Comparison of ENCODE assay signal across 1 cellular context in the genomic region with DNA sequence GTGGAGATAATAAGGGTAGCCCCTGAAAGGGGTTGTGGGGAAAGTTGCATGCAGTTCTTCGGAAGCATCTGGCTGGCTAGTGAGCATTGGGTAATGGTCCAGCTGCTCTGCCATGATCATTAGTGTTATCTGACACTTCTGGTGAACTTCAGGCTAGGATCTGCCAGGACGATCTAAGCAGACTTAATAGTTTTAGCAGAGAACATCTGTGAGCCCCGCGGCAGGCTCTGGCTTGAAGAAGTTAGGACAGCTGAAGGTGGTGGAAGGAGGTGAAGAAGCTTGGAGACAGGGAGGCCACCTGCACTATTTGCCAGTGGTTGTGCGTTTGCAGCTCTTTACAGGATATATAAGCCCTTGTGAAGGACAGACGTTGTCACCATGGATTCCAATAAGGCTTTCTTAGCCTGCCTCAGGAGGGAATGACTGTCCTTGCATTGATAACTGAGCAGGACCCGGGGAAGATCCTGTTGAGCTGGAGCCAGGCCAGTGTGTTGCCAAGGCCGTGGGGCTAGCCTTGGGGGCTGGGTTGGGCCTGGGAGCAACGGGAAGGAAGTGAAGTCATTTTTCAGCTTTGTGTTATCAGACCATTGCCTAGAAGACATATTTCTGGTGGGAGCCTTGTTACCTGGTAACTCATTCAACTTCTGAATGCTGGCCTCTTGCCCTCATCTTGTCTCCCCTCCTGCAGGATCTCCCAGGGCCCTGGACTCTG.
TF ChIP-seq lines count a peak whose summit lies in the region.

No MANE protein-coding gene starts in this region.

TF ChIP-seq in K562, 482 proteins besides CTCF, POLR2A, EP300 and RAD21 (continued from another document and continues in another):
- TF ChIP-seq, protein P1, sequence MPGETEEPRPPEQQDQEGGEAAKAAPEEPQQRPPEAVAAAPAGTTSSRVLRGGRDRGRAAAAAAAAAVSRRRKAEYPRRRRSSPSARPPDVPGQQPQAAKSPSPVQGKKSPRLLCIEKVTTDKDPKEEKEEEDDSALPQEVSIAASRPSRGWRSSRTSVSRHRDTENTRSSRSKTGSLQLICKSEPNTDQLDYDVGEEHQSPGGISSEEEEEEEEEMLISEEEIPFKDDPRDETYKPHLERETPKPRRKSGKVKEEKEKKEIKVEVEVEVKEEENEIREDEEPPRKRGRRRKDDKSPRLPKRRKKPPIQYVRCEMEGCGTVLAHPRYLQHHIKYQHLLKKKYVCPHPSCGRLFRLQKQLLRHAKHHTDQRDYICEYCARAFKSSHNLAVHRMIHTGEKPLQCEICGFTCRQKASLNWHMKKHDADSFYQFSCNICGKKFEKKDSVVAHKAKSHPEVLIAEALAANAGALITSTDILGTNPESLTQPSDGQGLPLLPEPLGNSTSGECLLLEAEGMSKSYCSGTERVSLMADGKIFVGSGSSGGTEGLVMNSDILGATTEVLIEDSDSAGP (CRISPR knock-in tag; IDR thresholded peaks at IDR 0.05), result no peak
- TF ChIP-seq POLR3A (IDR thresholded peaks at IDR 0.05; ENCODE audit: borderline replicate concordance, extremely low read depth, insufficient read depth, insufficient read length), result no peak
- TF ChIP-seq, protein P2, sequence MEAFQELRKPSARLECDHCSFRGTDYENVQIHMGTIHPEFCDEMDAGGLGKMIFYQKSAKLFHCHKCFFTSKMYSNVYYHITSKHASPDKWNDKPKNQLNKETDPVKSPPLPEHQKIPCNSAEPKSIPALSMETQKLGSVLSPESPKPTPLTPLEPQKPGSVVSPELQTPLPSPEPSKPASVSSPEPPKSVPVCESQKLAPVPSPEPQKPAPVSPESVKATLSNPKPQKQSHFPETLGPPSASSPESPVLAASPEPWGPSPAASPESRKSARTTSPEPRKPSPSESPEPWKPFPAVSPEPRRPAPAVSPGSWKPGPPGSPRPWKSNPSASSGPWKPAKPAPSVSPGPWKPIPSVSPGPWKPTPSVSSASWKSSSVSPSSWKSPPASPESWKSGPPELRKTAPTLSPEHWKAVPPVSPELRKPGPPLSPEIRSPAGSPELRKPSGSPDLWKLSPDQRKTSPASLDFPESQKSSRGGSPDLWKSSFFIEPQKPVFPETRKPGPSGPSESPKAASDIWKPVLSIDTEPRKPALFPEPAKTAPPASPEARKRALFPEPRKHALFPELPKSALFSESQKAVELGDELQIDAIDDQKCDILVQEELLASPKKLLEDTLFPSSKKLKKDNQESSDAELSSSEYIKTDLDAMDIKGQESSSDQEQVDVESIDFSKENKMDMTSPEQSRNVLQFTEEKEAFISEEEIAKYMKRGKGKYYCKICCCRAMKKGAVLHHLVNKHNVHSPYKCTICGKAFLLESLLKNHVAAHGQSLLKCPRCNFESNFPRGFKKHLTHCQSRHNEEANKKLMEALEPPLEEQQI (IDR thresholded peaks at IDR 0.05), result no peak
- no peak for TF ChIP-seq ZBTB8A (IDR thresholded peaks at IDR 0.05; ENCODE audit: partially characterized antibody)
- no peak for TF ChIP-seq SIRT6 (IDR thresholded peaks at IDR 0.05; ENCODE audit: low read depth, low read length)
- TF ChIP-seq TRIM24 (IDR thresholded peaks at IDR 0.05), result peak; percentile 26 to 30; a peak in 1 of 4 replicates
- peak; percentile 64; the same call in 1 of the 2 replicates for TF ChIP-seq RFX1 (IDR thresholded peaks at IDR 0.05)
- TF ChIP-seq, protein P3, sequence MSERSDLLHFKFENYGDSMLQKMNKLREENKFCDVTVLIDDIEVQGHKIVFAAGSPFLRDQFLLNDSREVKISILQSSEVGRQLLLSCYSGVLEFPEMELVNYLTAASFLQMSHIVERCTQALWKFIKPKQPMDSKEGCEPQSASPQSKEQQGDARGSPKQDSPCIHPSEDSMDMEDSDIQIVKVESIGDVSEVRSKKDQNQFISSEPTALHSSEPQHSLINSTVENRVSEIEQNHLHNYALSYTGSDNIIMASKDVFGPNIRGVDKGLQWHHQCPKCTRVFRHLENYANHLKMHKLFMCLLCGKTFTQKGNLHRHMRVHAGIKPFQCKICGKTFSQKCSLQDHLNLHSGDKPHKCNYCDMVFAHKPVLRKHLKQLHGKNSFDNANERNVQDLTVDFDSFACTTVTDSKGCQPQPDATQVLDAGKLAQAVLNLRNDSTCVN (CRISPR knock-in tag; IDR thresholded peaks at IDR 0.05), result no peak
- no peak for TF ChIP-seq SMARCE1 (IDR thresholded peaks at IDR 0.05)
- TF ChIP-seq BCL6 (CRISPR knock-in tag; IDR thresholded peaks at IDR 0.05), result no peak
- no peak for TF ChIP-seq JUNB (CRISPR knock-in tag; conservative IDR thresholded peaks at IDR 0.05)
- TF ChIP-seq SPI1 (IDR thresholded peaks at IDR 0.05; ENCODE audit: borderline replicate concordance, low read depth, low read length), result peak; percentile 64; the same call in 1 of the 2 replicates
- peak; percentile 61; the same call in 1 of the 2 replicates for TF ChIP-seq GABPB1 (CRISPR knock-in tag; IDR thresholded peaks at IDR 0.05)
- 0 out of 2 replicates have a peak, but pooled peaks have one; percentile 28 for TF ChIP-seq EP400 (IDR thresholded peaks at IDR 0.05)
- TF ChIP-seq TCF3 (CRISPR knock-in tag; IDR thresholded peaks at IDR 0.05), result no peak; the same call in 1 of the 2 replicates
- TF ChIP-seq LARP7 (IDR thresholded peaks at IDR 0.05), result no peak
- TF ChIP-seq, protein P4, sequence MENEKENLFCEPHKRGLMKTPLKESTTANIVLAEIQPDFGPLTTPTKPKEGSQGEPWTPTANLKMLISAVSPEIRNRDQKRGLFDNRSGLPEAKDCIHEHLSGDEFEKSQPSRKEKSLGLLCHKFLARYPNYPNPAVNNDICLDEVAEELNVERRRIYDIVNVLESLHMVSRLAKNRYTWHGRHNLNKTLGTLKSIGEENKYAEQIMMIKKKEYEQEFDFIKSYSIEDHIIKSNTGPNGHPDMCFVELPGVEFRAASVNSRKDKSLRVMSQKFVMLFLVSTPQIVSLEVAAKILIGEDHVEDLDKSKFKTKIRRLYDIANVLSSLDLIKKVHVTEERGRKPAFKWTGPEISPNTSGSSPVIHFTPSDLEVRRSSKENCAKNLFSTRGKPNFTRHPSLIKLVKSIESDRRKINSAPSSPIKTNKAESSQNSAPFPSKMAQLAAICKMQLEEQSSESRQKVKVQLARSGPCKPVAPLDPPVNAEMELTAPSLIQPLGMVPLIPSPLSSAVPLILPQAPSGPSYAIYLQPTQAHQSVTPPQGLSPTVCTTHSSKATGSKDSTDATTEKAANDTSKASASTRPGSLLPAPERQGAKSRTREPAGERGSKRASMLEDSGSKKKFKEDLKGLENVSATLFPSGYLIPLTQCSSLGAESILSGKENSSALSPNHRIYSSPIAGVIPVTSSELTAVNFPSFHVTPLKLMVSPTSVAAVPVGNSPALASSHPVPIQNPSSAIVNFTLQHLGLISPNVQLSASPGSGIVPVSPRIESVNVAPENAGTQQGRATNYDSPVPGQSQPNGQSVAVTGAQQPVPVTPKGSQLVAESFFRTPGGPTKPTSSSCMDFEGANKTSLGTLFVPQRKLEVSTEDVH (IDR thresholded peaks at IDR 0.05; ENCODE audit: low read depth, partially characterized antibody), result no peak
- TF ChIP-seq, protein P5, sequence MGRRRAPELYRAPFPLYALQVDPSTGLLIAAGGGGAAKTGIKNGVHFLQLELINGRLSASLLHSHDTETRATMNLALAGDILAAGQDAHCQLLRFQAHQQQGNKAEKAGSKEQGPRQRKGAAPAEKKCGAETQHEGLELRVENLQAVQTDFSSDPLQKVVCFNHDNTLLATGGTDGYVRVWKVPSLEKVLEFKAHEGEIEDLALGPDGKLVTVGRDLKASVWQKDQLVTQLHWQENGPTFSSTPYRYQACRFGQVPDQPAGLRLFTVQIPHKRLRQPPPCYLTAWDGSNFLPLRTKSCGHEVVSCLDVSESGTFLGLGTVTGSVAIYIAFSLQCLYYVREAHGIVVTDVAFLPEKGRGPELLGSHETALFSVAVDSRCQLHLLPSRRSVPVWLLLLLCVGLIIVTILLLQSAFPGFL (CRISPR knock-in tag; IDR thresholded peaks at IDR 0.05), result no peak
- TF ChIP-seq NFIX (CRISPR knock-in tag; IDR thresholded peaks at IDR 0.05; ENCODE audit: low read depth), result no peak
- TF ChIP-seq, protein P6, sequence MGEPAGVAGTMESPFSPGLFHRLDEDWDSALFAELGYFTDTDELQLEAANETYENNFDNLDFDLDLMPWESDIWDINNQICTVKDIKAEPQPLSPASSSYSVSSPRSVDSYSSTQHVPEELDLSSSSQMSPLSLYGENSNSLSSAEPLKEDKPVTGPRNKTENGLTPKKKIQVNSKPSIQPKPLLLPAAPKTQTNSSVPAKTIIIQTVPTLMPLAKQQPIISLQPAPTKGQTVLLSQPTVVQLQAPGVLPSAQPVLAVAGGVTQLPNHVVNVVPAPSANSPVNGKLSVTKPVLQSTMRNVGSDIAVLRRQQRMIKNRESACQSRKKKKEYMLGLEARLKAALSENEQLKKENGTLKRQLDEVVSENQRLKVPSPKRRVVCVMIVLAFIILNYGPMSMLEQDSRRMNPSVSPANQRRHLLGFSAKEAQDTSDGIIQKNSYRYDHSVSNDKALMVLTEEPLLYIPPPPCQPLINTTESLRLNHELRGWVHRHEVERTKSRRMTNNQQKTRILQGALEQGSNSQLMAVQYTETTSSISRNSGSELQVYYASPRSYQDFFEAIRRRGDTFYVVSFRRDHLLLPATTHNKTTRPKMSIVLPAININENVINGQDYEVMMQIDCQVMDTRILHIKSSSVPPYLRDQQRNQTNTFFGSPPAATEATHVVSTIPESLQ (CRISPR knock-in tag; IDR thresholded peaks at IDR 0.05), result no peak
- TF ChIP-seq, protein P7, sequence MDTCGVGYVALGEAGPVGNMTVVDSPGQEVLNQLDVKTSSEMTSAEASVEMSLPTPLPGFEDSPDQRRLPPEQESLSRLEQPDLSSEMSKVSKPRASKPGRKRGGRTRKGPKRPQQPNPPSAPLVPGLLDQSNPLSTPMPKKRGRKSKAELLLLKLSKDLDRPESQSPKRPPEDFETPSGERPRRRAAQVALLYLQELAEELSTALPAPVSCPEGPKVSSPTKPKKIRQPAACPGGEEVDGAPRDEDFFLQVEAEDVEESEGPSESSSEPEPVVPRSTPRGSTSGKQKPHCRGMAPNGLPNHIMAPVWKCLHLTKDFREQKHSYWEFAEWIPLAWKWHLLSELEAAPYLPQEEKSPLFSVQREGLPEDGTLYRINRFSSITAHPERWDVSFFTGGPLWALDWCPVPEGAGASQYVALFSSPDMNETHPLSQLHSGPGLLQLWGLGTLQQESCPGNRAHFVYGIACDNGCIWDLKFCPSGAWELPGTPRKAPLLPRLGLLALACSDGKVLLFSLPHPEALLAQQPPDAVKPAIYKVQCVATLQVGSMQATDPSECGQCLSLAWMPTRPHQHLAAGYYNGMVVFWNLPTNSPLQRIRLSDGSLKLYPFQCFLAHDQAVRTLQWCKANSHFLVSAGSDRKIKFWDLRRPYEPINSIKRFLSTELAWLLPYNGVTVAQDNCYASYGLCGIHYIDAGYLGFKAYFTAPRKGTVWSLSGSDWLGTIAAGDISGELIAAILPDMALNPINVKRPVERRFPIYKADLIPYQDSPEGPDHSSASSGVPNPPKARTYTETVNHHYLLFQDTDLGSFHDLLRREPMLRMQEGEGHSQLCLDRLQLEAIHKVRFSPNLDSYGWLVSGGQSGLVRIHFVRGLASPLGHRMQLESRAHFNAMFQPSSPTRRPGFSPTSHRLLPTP (IDR thresholded peaks at IDR 0.05; ENCODE audit: borderline replicate concordance, extremely low read depth, insufficient read length), result no peak
- TF ChIP-seq ZNF695 (CRISPR knock-in tag; IDR thresholded peaks at IDR 0.05), result no peak
- TF ChIP-seq NR2C2 (CRISPR knock-in tag; IDR thresholded peaks at IDR 0.05), result no peak
- TF ChIP-seq NR2C2 (tag; IDR thresholded peaks at IDR 0.05), result no peak
- TF ChIP-seq THRAP3 (IDR thresholded peaks at IDR 0.05; ENCODE audit: borderline replicate concordance), result no peak
- TF ChIP-seq ZNF431 (CRISPR knock-in tag; IDR thresholded peaks at IDR 0.05), result no peak
- peak; percentile 47; the same call in 1 of the 2 replicates for TF ChIP-seq TAL1 (IDR thresholded peaks at IDR 0.05)
- no peak for TF ChIP-seq MXI1 (IDR thresholded peaks at IDR 0.05; ENCODE audit: low read depth, low read length)
- TF ChIP-seq, protein P8, sequence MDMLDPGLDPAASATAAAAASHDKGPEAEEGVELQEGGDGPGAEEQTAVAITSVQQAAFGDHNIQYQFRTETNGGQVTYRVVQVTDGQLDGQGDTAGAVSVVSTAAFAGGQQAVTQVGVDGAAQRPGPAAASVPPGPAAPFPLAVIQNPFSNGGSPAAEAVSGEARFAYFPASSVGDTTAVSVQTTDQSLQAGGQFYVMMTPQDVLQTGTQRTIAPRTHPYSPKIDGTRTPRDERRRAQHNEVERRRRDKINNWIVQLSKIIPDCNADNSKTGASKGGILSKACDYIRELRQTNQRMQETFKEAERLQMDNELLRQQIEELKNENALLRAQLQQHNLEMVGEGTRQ (CRISPR knock-in tag; IDR thresholded peaks at IDR 0.05), result no peak
- TF ChIP-seq SREBF1 (IDR thresholded peaks at IDR 0.05; ENCODE audit: borderline replicate concordance, low read depth, low read length), result no peak
- no peak for TF ChIP-seq MCM5 (IDR thresholded peaks at IDR 0.05; ENCODE audit: low read depth)
- no peak for TF ChIP-seq HIVEP1 (CRISPR knock-in tag; IDR thresholded peaks at IDR 0.05)
- peak; percentile 74 for TF ChIP-seq ZKSCAN3 (CRISPR knock-in tag; IDR thresholded peaks at IDR 0.05)
- TF ChIP-seq, protein P9, sequence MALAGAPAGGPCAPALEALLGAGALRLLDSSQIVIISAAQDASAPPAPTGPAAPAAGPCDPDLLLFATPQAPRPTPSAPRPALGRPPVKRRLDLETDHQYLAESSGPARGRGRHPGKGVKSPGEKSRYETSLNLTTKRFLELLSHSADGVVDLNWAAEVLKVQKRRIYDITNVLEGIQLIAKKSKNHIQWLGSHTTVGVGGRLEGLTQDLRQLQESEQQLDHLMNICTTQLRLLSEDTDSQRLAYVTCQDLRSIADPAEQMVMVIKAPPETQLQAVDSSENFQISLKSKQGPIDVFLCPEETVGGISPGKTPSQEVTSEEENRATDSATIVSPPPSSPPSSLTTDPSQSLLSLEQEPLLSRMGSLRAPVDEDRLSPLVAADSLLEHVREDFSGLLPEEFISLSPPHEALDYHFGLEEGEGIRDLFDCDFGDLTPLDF (CRISPR knock-in tag; IDR thresholded peaks at IDR 0.05), result no peak
- TF ChIP-seq ZNF134 (CRISPR knock-in tag; conservative IDR thresholded peaks at IDR 0.05), result no peak
- 0 out of 2 replicates have a peak, but pooled peaks have one; percentile 12 for TF ChIP-seq CTBP1 (IDR thresholded peaks at IDR 0.05; ENCODE audit: borderline replicate concordance)
- TF ChIP-seq OTX1 (CRISPR knock-in tag; IDR thresholded peaks at IDR 0.05), result no peak
- TF ChIP-seq TCF7 (IDR thresholded peaks at IDR 0.05; ENCODE audit: borderline replicate concordance), result no peak
- TF ChIP-seq, protein P10, sequence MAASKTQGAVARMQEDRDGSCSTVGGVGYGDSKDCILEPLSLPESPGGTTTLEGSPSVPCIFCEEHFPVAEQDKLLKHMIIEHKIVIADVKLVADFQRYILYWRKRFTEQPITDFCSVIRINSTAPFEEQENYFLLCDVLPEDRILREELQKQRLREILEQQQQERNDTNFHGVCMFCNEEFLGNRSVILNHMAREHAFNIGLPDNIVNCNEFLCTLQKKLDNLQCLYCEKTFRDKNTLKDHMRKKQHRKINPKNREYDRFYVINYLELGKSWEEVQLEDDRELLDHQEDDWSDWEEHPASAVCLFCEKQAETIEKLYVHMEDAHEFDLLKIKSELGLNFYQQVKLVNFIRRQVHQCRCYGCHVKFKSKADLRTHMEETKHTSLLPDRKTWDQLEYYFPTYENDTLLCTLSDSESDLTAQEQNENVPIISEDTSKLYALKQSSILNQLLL (CRISPR knock-in tag; IDR thresholded peaks at IDR 0.05; ENCODE audit: borderline replicate concordance), result no peak
- TF ChIP-seq MAFK (IDR thresholded peaks at IDR 0.05; ENCODE audit: low read length), result no peak
- TF ChIP-seq CBFA2T2 (conservative IDR thresholded peaks at IDR 0.05), result peak; percentile 55
